In the genomic region with DNA sequence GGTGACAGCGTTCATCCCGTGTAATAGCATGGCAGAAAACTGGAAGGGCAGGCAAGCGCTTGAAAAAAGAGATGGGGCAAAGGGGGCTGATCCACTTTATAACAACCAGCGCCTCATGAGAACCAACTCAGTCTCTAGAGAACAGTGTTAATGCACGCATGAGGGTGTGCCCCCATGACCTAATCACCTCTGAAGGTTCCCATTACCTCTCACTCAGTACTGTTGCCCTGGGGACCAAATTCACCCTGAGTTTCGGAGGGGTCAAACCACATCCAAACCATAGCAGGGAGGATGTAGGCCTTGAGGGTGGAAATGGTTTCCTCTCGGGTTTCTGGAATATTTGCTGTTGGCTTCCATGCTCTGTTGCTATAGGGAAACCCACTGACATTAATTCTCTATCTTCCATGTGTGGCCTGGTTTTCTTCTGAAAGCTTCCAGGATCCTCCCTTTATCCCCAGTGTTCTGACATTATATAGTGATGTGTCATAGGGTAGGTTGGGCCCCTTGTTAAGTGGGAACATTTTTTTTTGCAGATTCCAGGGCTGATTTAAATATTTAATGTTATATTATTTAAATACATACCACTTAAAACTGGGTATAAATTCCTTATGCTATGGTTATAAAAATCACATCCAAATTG, we compare ENCODE assay signal across 20 cellular contexts.
DNase-seq lines count a peak whose midpoint lies in the region; ATAC-seq and TF ChIP-seq lines count a peak whose summit lies in the region.
"Had no signal": no experiment of that assay in that cellular context is flagged by ENCODE, and none has a peak within 500 bp of the region (broad histone marks: within the 10 kb centered on the region; RNA-seq: fewer than 3 reads in every experiment).

No MANE protein-coding gene starts in this region.

- peak overlapping the region; percentile 15 for H3K4me2 ChIP-seq in smooth muscle cell

- H3K9me3 ChIP-seq in RWPE2 (ENCODE audit: severe bottlenecking) (no peaks in the 10 kb centered on the region), smooth muscle cell (replicated peaks; ENCODE audit: low read depth) (no peaks in the 10 kb centered on the region), stomach (no peaks in the 10 kb centered on the region)
- H3K9me3 ChIP-seq: adrenal gland, spleen, testis had no signal

- TF ChIP-seq CTCF in RWPE2 (IDR thresholded peaks at IDR 0.05; ENCODE audit: poor library complexity, severe bottlenecking) (no peak), smooth muscle cell (IDR thresholded peaks at IDR 0.05; ENCODE audit: borderline replicate concordance, insufficient read depth, poor library complexity, severe bottlenecking) (no peak), stomach (IDR thresholded peaks at IDR 0.05) (no peak)

- H3K27me3 ChIP-seq in RWPE2 (ENCODE audit: insufficient read depth, poor library complexity, severe bottlenecking) (no peaks in the 10 kb centered on the region), smooth muscle cell (ENCODE audit: low read depth) (no peaks in the 10 kb centered on the region), stomach (peaks cover 0 to 20% (median 0%) of the 10 kb centered on the region in 3 donors)
- H3K27me3 ChIP-seq: adrenal gland, testis had no signal

- H3K9ac ChIP-seq in smooth muscle cell (ENCODE audit: low read depth): no peak overlapping the region

- no peak for TF ChIP-seq POLR2A in stomach (IDR thresholded peaks at IDR 0.05)

- TF ChIP-seq EP300 in stomach (IDR thresholded peaks at IDR 0.05): no peak

- H3F3A ChIP-seq in smooth muscle cell (ENCODE audit: low read depth): no peaks in the 10 kb centered on the region

- intact Hi-C loops in stomach (cut with DNase I; ENCODE audit: low total_unique reads): no loop called here

- no peaks in the 10 kb centered on the region for H3K79me2 ChIP-seq in smooth muscle cell (ENCODE audit: low read depth)

- no peak overlapping the region for H2AFZ ChIP-seq in smooth muscle cell (ENCODE audit: low read depth)

- peaks cover 31% of the 10 kb centered on the region for H3K4me1 ChIP-seq in RWPE2 (ENCODE audit: insufficient read depth, poor library complexity, severe bottlenecking)
- peaks cover 4% of the 10 kb centered on the region for H3K4me1 ChIP-seq in smooth muscle cell (ENCODE audit: low read depth)
- no peaks in the 10 kb centered on the region for H3K4me1 ChIP-seq in stomach
- H3K4me1 ChIP-seq: adrenal gland, testis had no signal

- no peaks in the 10 kb centered on the region for H3K36me3 ChIP-seq in RWPE2 (ENCODE audit: low read depth)
- no peaks in the 10 kb centered on the region for H3K36me3 ChIP-seq in smooth muscle cell (ENCODE audit: low read depth)
- no peaks in the 10 kb centered on the region for H3K36me3 ChIP-seq in stomach
- H3K36me3 ChIP-seq: adrenal gland, spleen had no signal

- no peaks in the 10 kb centered on the region for H4K20me1 ChIP-seq in smooth muscle cell (ENCODE audit: low read depth)

- H3K4me3 ChIP-seq in RWPE2 (ENCODE audit: severe bottlenecking) (no peak overlapping the region), smooth muscle cell (no peak overlapping the region), stomach (no peak overlapping the region)
- H3K4me3 ChIP-seq: adrenal gland, spleen, testis had no signal

- DNase-seq in DMS53 (lab: John Stamatoyannopoulos, UW): peak; percentile 13
- DNase-seq in DMS53 treated with DMSO at 0.1 percent for 48 hours (lab: John Stamatoyannopoulos, UW; ENCODE audit: unreplicated experiment): no peak
- DNase-seq in RWPE2 (ENCODE audit: low spot score): no peak
- peak; percentile 6 for DNase-seq in fibroblast of peridontal ligament (ENCODE audit: extremely low read depth)
- DNase-seq in smooth muscle cell (lab: John Stamatoyannopoulos, UW; ENCODE audit: unreplicated experiment): no peak
- DNase-seq in stomach: no peak
- DNase-seq in stimulated activated CD4-positive, alpha-beta T cell treated with anti-CD3 and anti-CD28 coated beads, Interleukin-4, amount 100 ng/mL, for 24 hours: no peak
- DNase-seq: activated CD4-positive, alpha-beta T cell treated with anti-CD3 and anti-CD28 coated beads for 36 hours; activated CD8-positive, alpha-beta memory T cell treated with anti-CD3 and anti-CD28 coated beads, Interleukin-2, amount 10 ng/mL, durations not matched to agents 7 days and 5 days; adrenal gland; effector memory CD8-positive, alpha-beta T cell; HCEC 1CT; hippocampal formation; Kasumi-1; kidney; nephron progenitor cell; spleen; testis had no signal

- peak overlapping the region; percentile 53 for H3K27ac ChIP-seq in RWPE2 (ENCODE audit: poor library complexity, severe bottlenecking)
- H3K27ac ChIP-seq in smooth muscle cell (ENCODE audit: low read depth): peak overlapping the region; percentile 35
- H3K27ac ChIP-seq in stomach: no peak overlapping the region
- H3K27ac ChIP-seq: 22Rv1, adrenal gland, spleen, testis had no signal

- ATAC-seq in RWPE2 (ENCODE audit: low read depth): peak; percentile 81
- ATAC-seq in HG02759 (IDR thresholded peaks at IDR 0.05; ENCODE audit: unreplicated experiment): no peak
- ATAC-seq: activated CD4-positive, alpha-beta T cell treated with anti-CD3 and anti-CD28 coated beads for 36 hours; activated CD8-positive, alpha-beta memory T cell treated with anti-CD3 and anti-CD28 coated beads, Interleukin-2, amount 10 ng/mL, durations not matched to agents 7 days and 5 days; effector memory CD8-positive, alpha-beta T cell had no signal

- WGBS in smooth muscle cell (ENCODE audit: low lambda C conversion rate): 77% methylated on average over 7 of the region's 7 CpGs
- WGBS in stomach, 5 donors: 92 to 97% (median 95%) methylated on average over 7 of the region's 7 CpGs

Comparison
In these comparisons a context has a peak if more than half of its experiments do, and no peak if none do; other contexts are left out.
1. DNase-seq: peak in DMS53 (single experiment) and fibroblast of peridontal ligament (single experiment); none in DMS53 treated with DMSO at 0.1 percent for 48 hours (single experiment), RWPE2 (single experiment), smooth muscle cell (single experiment), stomach (single experiment) and stimulated activated CD4-positive, alpha-beta T cell treated with anti-CD3 and anti-CD28 coated beads, Interleukin-4, amount 100 ng/mL, for 24 hours (single experiment).
2. H3K27ac ChIP-seq: peak in RWPE2 (single experiment) and smooth muscle cell (single experiment); none in stomach (0 of 5).